ENCODE assay signal across 7 cellular contexts in genomic region chr10:122460891-122461293, GRCh38. TPM values are rescaled to one million over a fixed set of nuclear protein-coding genes. Genes with fewer than 3 reads are reported as not detected.
DNase-seq lines count a peak whose midpoint lies in the region; ATAC-seq and TF ChIP-seq lines count a peak whose summit lies in the region.

No MANE protein-coding gene starts in this region.

- no peak overlapping the region for H3K27ac ChIP-seq in PC-3 (ENCODE audit: low read length)
- H3K27ac ChIP-seq in colonic mucosa: no peak overlapping the region
- H3K27ac ChIP-seq in liver (ENCODE audit: low read depth in 1 of 2, low read length in 2 of 2): peak overlapping the region; percentile 37 to 53
- peak overlapping the region; percentile 86 for H3K27ac ChIP-seq in substantia nigra (ENCODE audit: low read depth, low read length, poor library complexity, severe bottlenecking)

- DNase-seq in PC-3 (no peak), colonic mucosa (no peak), substantia nigra (lab: John Stamatoyannopoulos, UW) (peak in 4 of 49 donors; percentile 40 to 50 (median 44)), OCI-M1 (lab: John Stamatoyannopoulos, UW) (no peak), superior temporal gyrus (ENCODE audit: extremely low spot score) (no peak)

- peak overlapping the region; percentile 65 for H3K4me3 ChIP-seq in PC-3 (ENCODE audit: low read length)
- H3K4me3 ChIP-seq in colonic mucosa: peak overlapping the region; percentile 44
- H3K4me3 ChIP-seq in liver (ENCODE audit: low read depth in 1 of 3, low read length in 3 of 3): peak overlapping the region; percentile 36 to 90 (median 59)

- H3K4me2 ChIP-seq in PC-3 (ENCODE audit: low read length): peak overlapping the region; percentile 88

- no peaks in the 10 kb centered on the region for H3F3A ChIP-seq in PC-3 (ENCODE audit: low read length, unreplicated experiment)

- TF ChIP-seq CTCF in PC-3 (conservative IDR thresholded peaks at IDR 0.05; ENCODE audit: low read depth, low read length) (no peak), colonic mucosa (IDR thresholded peaks at IDR 0.05) (no peak), liver (IDR thresholded peaks at IDR 0.05; ENCODE audit: low read depth, low read length, missing input control) (no peak)

- no peak for TF ChIP-seq RAD21 in liver (IDR thresholded peaks at IDR 0.05)

- H3K4me1 ChIP-seq in PC-3 (ENCODE audit: insufficient read depth, low read length): peaks cover 4% of the 10 kb centered on the region; the same call in 1 of the 2 replicates
- peaks cover 3% of the 10 kb centered on the region for H3K4me1 ChIP-seq in colonic mucosa
- peaks cover 3 to 27% (median 15%) of the 10 kb centered on the region in 4 donors for H3K4me1 ChIP-seq in liver (ENCODE audit: control insufficient read depth in 4 of 4, insufficient read depth in 4 of 4, low read length in 3 of 4)

- H3K79me2 ChIP-seq in PC-3 (ENCODE audit: low read length): 0 out of 2 replicates have a peak, but pooled peaks cover 3% of the 10 kb centered on the region

- H4K20me1 ChIP-seq in PC-3 (ENCODE audit: low read length): no peaks in the 10 kb centered on the region

- H3K9ac ChIP-seq in PC-3 (ENCODE audit: low read length) (no peak overlapping the region), colonic mucosa (ENCODE audit: low read depth in 2 of 2, low read length in 2 of 2) (peak overlapping the region in 1 of 2 donors; percentile 63), liver (ENCODE audit: low read depth in 1 of 2, low read length in 2 of 2) (no peak overlapping the region)

- 2% methylated on average over 40 of the region's 40 CpGs for WGBS in liver

- intact Hi-C loops in PC-3 (cut with micrococcal nuclease): no loop called here
- intact Hi-C loops in colonic mucosa (cut with DNase I): no loop called here

- H3K36me3 ChIP-seq in PC-3 (ENCODE audit: low read depth, low read length): no peaks in the 10 kb centered on the region
- H3K36me3 ChIP-seq in colonic mucosa: no peaks in the 10 kb centered on the region
- peaks cover 0 to 2% (median 0%) of the 10 kb centered on the region in 4 donors for H3K36me3 ChIP-seq in liver (ENCODE audit: control insufficient read depth in 4 of 4, insufficient read depth in 3 of 4, low read depth in 1 of 4, low read length in 3 of 4)

- H3K9me3 ChIP-seq in PC-3 (ENCODE audit: low read length) (no peaks in the 10 kb centered on the region), colonic mucosa (no peaks in the 10 kb centered on the region), liver (ENCODE audit: control insufficient read depth in 4 of 4, low read length in 3 of 4) (no peaks in the 10 kb centered on the region)

- POLR2A ChIA-PET in PC-3 (lab: Charles Lee; ENCODE audit: unreplicated experiment): no interaction called here

- ATAC-seq in PC-3: no peak
- no peak for ATAC-seq in HG02852 (IDR thresholded peaks at IDR 0.05; ENCODE audit: unreplicated experiment)

- CTCF ChIA-PET in PC-3 (lab: Charles Lee): no interaction called here

- no peaks in the 10 kb centered on the region for H3K9me2 ChIP-seq in PC-3 (replicated peaks; ENCODE audit: low read length)

- BruUV-seq in PC-3 (replicated peaks; lab: Mats Ljungman, UMichigan): no TSS peak

- peak overlapping the region; percentile 73 for H2AFZ ChIP-seq in PC-3 (ENCODE audit: low read length)

- H3K27me3 ChIP-seq in PC-3 (ENCODE audit: low read length) (no peaks in the 10 kb centered on the region), colonic mucosa (peaks cover 20% of the 10 kb centered on the region), liver (ENCODE audit: control insufficient read depth in 4 of 4, insufficient read depth in 4 of 4, low read length in 3 of 4) (no peaks in the 10 kb centered on the region)

TF ChIP-seq in liver, 16 proteins besides CTCF, POLR2A, EP300 and RAD21:
- TF ChIP-seq TAF1 (conservative IDR thresholded peaks at IDR 0.05) (no peak), YY1 (IDR thresholded peaks at IDR 0.05) (no peak), JUND (IDR thresholded peaks at IDR 0.05) (no peak), MAX (IDR thresholded peaks at IDR 0.05) (no peak), NR2F2 (IDR thresholded peaks at IDR 0.05) (no peak), ZBTB33 (IDR thresholded peaks at IDR 0.05) (no peak), SP1 (IDR thresholded peaks at IDR 0.05) (no peak), EGR1 (IDR thresholded peaks at IDR 0.05; ENCODE audit: low read depth in 2 of 2) (no peak), HNF4G (IDR thresholded peaks at IDR 0.05) (no peak), GABPA (IDR thresholded peaks at IDR 0.05 in 1 of 2, conservative IDR thresholded peaks at IDR 0.05 in 1 of 2) (no peak), FOXA2 (IDR thresholded peaks at IDR 0.05) (no peak), FOXA1 (IDR thresholded peaks at IDR 0.05) (no peak), RXRA (IDR thresholded peaks at IDR 0.05) (no peak), HNF4A (conservative IDR thresholded peaks at IDR 0.05) (no peak)
- TF ChIP-seq, protein P1, sequence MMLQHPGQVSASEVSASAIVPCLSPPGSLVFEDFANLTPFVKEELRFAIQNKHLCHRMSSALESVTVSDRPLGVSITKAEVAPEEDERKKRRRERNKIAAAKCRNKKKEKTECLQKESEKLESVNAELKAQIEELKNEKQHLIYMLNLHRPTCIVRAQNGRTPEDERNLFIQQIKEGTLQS (IDR thresholded peaks at IDR 0.05): no peak
- TF ChIP-seq, protein P2, sequence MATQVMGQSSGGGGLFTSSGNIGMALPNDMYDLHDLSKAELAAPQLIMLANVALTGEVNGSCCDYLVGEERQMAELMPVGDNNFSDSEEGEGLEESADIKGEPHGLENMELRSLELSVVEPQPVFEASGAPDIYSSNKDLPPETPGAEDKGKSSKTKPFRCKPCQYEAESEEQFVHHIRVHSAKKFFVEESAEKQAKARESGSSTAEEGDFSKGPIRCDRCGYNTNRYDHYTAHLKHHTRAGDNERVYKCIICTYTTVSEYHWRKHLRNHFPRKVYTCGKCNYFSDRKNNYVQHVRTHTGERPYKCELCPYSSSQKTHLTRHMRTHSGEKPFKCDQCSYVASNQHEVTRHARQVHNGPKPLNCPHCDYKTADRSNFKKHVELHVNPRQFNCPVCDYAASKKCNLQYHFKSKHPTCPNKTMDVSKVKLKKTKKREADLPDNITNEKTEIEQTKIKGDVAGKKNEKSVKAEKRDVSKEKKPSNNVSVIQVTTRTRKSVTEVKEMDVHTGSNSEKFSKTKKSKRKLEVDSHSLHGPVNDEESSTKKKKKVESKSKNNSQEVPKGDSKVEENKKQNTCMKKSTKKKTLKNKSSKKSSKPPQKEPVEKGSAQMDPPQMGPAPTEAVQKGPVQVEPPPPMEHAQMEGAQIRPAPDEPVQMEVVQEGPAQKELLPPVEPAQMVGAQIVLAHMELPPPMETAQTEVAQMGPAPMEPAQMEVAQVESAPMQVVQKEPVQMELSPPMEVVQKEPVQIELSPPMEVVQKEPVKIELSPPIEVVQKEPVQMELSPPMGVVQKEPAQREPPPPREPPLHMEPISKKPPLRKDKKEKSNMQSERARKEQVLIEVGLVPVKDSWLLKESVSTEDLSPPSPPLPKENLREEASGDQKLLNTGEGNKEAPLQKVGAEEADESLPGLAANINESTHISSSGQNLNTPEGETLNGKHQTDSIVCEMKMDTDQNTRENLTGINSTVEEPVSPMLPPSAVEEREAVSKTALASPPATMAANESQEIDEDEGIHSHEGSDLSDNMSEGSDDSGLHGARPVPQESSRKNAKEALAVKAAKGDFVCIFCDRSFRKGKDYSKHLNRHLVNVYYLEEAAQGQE (IDR thresholded peaks at IDR 0.05): no peak
TF ChIP-seq in liver: peak in this region for 0.

RNA-seq across cellular contexts. Expression of gene HTRA1, which starts 0.5 kb away (rescaled TPM):
- 18.6 and 21.3 TPM in 2 replicates for total RNA-seq in PC-3 (2014; rRNA removed)
- total RNA-seq in colonic mucosa: 10 to 100 TPM in 1 of 2 donors, 1 to 10 TPM in 1; 8.9 to 26.9 TPM
- total RNA-seq in liver: 10 to 100 TPM in 1 of 2 donors, 1 to 10 TPM in 1; 4.3 to 73.3 TPM
- polyA plus RNA-seq in liver: 100 to 1,000 TPM in 1 of 2 donors, 10 to 100 TPM in 1; 71.0 to 289 TPM

RNA-seq across cellular contexts. Expression of gene ARMS2, which starts 6.4 kb away (rescaled TPM):
- total RNA-seq in PC-3 (2014; rRNA removed): not detected in 2 replicates
- not detected for total RNA-seq in colonic mucosa
- total RNA-seq in liver: under 1 TPM in 1 of 2 donors, not detected in 1; 0.17 TPM
- polyA plus RNA-seq in liver: not detected

Comparison
In these comparisons a context has a peak if more than half of its experiments do, and no peak if none do; other contexts are left out.
1. H3K27ac ChIP-seq: peak in liver (2 of 2) and substantia nigra (single experiment); none in PC-3 (single experiment) and colonic mucosa (single experiment).
2. Peak in every context shown above with its lines, with median percentiles within 50 percentile points of each other: H3K4me3 ChIP-seq.